Comparison of ENCODE assay signal across 15 cellular contexts in the genomic region with DNA sequence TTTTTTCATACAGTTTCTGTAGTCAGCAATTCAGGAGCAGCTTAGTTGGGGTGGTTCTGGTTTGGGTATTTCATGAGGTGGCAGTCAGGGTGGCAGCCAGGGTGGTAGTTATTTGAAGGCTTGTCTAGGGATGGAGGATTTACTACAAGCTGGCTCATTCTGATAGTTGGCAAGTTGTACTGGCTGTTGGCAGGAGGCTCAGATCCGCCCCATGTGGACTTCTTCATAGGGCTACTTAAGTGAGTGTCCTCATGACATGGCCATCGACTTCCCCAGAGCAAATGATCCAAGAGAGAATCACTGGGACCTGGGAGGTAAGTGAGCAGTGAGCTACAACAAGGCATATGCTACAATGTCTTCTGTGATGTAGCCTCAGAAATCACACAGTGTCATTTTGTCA. TPM values are rescaled to one million over a fixed set of nuclear protein-coding genes. Genes with fewer than 3 reads are reported as not detected.
DNase-seq lines count a peak whose midpoint lies in the region; ATAC-seq and TF ChIP-seq lines count a peak whose summit lies in the region.
"Had no signal": no experiment of that assay in that cellular context is flagged by ENCODE, and none has a peak within 500 bp of the region (broad histone marks: within the 10 kb centered on the region; RNA-seq: fewer than 3 reads in every experiment).

No MANE protein-coding gene starts in this region.

- H3K27ac Mint-ChIP-seq in stimulated activated effector memory CD8-positive, alpha-beta T cell treated with anti-CD3 and anti-CD28 coated beads, Interleukin-12 subunit alpha, Interleukin-12 subunit beta, amount 100 ng/mL, for 72 hours: no peak overlapping the region
- H3K27ac Mint-ChIP-seq: B cell; CD8-positive, alpha-beta T cell; H9 had no signal

- DNase-seq in MG63 (peak; percentile 31), cerebellum (ENCODE audit: low spot score) (peak; percentile 6), fibroblast of gingiva (ENCODE audit: low read depth) (peak; percentile 7), thoracic aorta (ENCODE audit: low spot score) (no peak), KBM-7 (no peak)
- no peak for DNase-seq in stimulated activated effector memory CD8-positive, alpha-beta T cell treated with anti-CD3 and anti-CD28 coated beads, Interleukin-12 subunit alpha, Interleukin-12 subunit beta, amount 100 ng/mL, for 72 hours (ENCODE audit: low spot score in 2 of 2)
- DNase-seq: Calu3; CD8-positive, alpha-beta T cell; DMS79 treated with DMSO at 0.1 percent for 48 hours; GF-D8; GOT3; H9 had no signal

- no peak overlapping the region for H3K27ac ChIP-seq in thoracic aorta
- H3K27ac ChIP-seq: BLaER1 treated with 17β-estradiol and CSF1 and Interleukin-3, amounts not matched to agents 10 nM and 100 nM had no signal

- no peaks in the 10 kb centered on the region for H3K4me1 ChIP-seq in thoracic aorta (ENCODE audit: control insufficient read depth in 1 of 2, low read depth in 2 of 2)
- H3K4me1 ChIP-seq: BLaER1 treated with 17β-estradiol and CSF1 and Interleukin-3, amounts not matched to agents 10 nM and 100 nM had no signal

- H3K27me3 ChIP-seq in MG63: no peaks in the 10 kb centered on the region
- H3K27me3 ChIP-seq in thoracic aorta (replicated peaks; ENCODE audit: insufficient read depth): no peaks in the 10 kb centered on the region
- H3K27me3 ChIP-seq: BLaER1 treated with 17β-estradiol and CSF1 and Interleukin-3, amounts not matched to agents 10 nM and 100 nM had no signal

- H3K36me3 ChIP-seq in MG63: no peaks in the 10 kb centered on the region
- no peaks in the 10 kb centered on the region for H3K36me3 ChIP-seq in thoracic aorta
- H3K36me3 ChIP-seq: BLaER1 treated with 17β-estradiol and CSF1 and Interleukin-3, amounts not matched to agents 10 nM and 100 nM had no signal

- H3K9me3 ChIP-seq in MG63 (no peaks in the 10 kb centered on the region), thoracic aorta (no peaks in the 10 kb centered on the region)
- H3K9me3 ChIP-seq: BLaER1 treated with 17β-estradiol and CSF1 and Interleukin-3, amounts not matched to agents 10 nM and 100 nM had no signal

- H3K4me3 ChIP-seq in MG63: no peak overlapping the region
- H3K4me3 ChIP-seq in thoracic aorta: no peak overlapping the region
- H3K4me3 ChIP-seq: BLaER1 treated with 17β-estradiol and CSF1 and Interleukin-3, amounts not matched to agents 10 nM and 100 nM had no signal

- TF ChIP-seq CTCF in thoracic aorta (IDR thresholded peaks at IDR 0.05): no peak

- ATAC-seq in thoracic aorta (ENCODE audit: insufficient number of reproducible peaks, low FRiP score, low read depth): peak; percentile 28
- no peak for ATAC-seq in stimulated activated effector memory CD8-positive, alpha-beta T cell treated with anti-CD3 and anti-CD28 coated beads, Interleukin-12 subunit alpha, Interleukin-12 subunit beta, amount 100 ng/mL, for 72 hours
- no peak for ATAC-seq in HG03196 (IDR thresholded peaks at IDR 0.05; ENCODE audit: unreplicated experiment)
- ATAC-seq: CD8-positive, alpha-beta T cell had no signal

- H3K4me1 Mint-ChIP-seq in stimulated activated effector memory CD8-positive, alpha-beta T cell treated with anti-CD3 and anti-CD28 coated beads, Interleukin-12 subunit alpha, Interleukin-12 subunit beta, amount 100 ng/mL, for 72 hours: no peaks in the 10 kb centered on the region
- H3K4me1 Mint-ChIP-seq: B cell had no signal

- in situ Hi-C loops in KBM-7 (cut with MboI; ENCODE audit: low pct_unique_long_range_greater_than_20kb, low sequenced_read_pairs): loop anchor here (25.0 kb wide), 1 partner anchor 425 kb away; no protein-coding TSS in a partner anchor

- H3K36me3 Mint-ChIP-seq in stimulated activated effector memory CD8-positive, alpha-beta T cell treated with anti-CD3 and anti-CD28 coated beads, Interleukin-12 subunit alpha, Interleukin-12 subunit beta, amount 100 ng/mL, for 72 hours: no peaks in the 10 kb centered on the region
- H3K36me3 Mint-ChIP-seq: CD8-positive, alpha-beta T cell had no signal

- no peaks in the 10 kb centered on the region for H3K9me3 Mint-ChIP-seq in stimulated activated effector memory CD8-positive, alpha-beta T cell treated with anti-CD3 and anti-CD28 coated beads, Interleukin-12 subunit alpha, Interleukin-12 subunit beta, amount 100 ng/mL, for 72 hours
- H3K9me3 Mint-ChIP-seq: CD8-positive, alpha-beta T cell; H9 had no signal

- no peak overlapping the region for H3K4me3 Mint-ChIP-seq in stimulated activated effector memory CD8-positive, alpha-beta T cell treated with anti-CD3 and anti-CD28 coated beads, Interleukin-12 subunit alpha, Interleukin-12 subunit beta, amount 100 ng/mL, for 72 hours
- H3K4me3 Mint-ChIP-seq: B cell; CD8-positive, alpha-beta T cell; H9 had no signal

RNA-seq across cellular contexts. Expression of a gene that starts 22.4 kb away (rescaled TPM):
- 6.5 and 7.2 TPM in 2 replicates for total RNA-seq in MG63 (2014; rRNA removed; shearing (Covaris generic); ENCODE audit: low replicate concordance)
- total RNA-seq in cerebellum (32.3 TPM), thoracic aorta (10 to 100 TPM in 1 of 2 donors, 1 to 10 TPM in 1; 8.5 to 14.6 TPM)

Comparison
In these comparisons a context has a peak if more than half of its experiments do, and no peak if none do; other contexts are left out.
1. DNase-seq: peak in MG63 (single experiment), cerebellum (single experiment) and fibroblast of gingiva (single experiment); none in thoracic aorta (single experiment), stimulated activated effector memory CD8-positive, alpha-beta T cell treated with anti-CD3 and anti-CD28 coated beads, Interleukin-12 subunit alpha, Interleukin-12 subunit beta, amount 100 ng/mL, for 72 hours (0 of 2) and KBM-7 (single experiment).